Comparison of ENCODE assay signal across 8 cellular contexts in the genomic region with DNA sequence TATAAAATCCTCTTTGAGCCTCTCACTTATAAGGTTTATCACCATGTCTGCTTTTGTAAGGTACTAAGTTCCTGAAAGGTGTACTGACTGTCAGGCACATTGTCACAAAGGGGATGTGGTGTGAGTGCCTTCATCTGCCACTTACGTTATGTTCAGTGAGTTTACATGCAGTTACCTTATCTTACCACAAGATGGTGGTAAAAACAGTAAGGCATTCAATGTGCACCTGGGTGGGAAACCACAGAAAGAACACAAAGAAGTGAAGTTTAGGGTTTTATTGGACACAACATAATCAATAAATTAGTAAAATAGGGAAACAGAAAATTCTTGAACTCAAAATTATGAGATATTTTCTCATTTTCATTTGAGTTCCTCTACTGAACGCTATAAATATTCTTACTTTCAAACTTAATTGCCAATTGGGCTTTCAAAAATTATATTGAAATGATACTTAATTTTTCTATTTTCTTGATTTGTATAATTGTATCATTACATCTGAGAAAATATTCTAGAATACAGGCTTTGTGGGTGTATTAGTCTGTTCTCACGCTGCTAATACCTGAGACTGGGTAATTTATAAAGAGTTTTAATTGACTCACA.
DNase-seq lines count a peak whose midpoint lies in the region; ATAC-seq and TF ChIP-seq lines count a peak whose summit lies in the region.

No MANE protein-coding gene starts in this region.

- no peaks in the 10 kb centered on the region for H3K79me2 ChIP-seq in OCI-LY1 (ENCODE audit: insufficient read depth, low read length)

- no peaks in the 10 kb centered on the region for H3K27me3 ChIP-seq in OCI-LY1 (ENCODE audit: insufficient read depth, low read length)

- H3K36me3 ChIP-seq in OCI-LY1 (ENCODE audit: insufficient read depth, low read length), result no peaks in the 10 kb centered on the region

- no peaks in the 10 kb centered on the region for H3K9me3 ChIP-seq in OCI-LY1 (ENCODE audit: low read length)

- H3K4me1 ChIP-seq in OCI-LY1 (ENCODE audit: insufficient read depth, low read length, severe bottlenecking), result no peaks in the 10 kb centered on the region

- no peaks in the 10 kb centered on the region for H3K9me2 ChIP-seq in OCI-LY1 (ENCODE audit: low read depth, low read length)

- no peak overlapping the region for H3K4me3 ChIP-seq in OCI-LY1 (ENCODE audit: low read depth, low read length, poor library complexity, severe bottlenecking)

- no peak overlapping the region for H3K4me2 ChIP-seq in OCI-LY1 (ENCODE audit: low read length)

- no peak overlapping the region for H2AFZ ChIP-seq in OCI-LY1 (ENCODE audit: low read length)

- no peaks in the 10 kb centered on the region for H4K20me1 ChIP-seq in OCI-LY1 (ENCODE audit: insufficient read depth, low read length)

- peak; percentile 53 for TF ChIP-seq CTCF in OCI-LY1 (IDR thresholded peaks at IDR 0.05; ENCODE audit: low read length)

- H3K9ac ChIP-seq in OCI-LY1 (ENCODE audit: low read length), result no peak overlapping the region

- peak; percentile 28 for DNase-seq in GDM1 (lab: John Stamatoyannopoulos, UW)
- peak; percentile 11 to 48 for DNase-seq in dermis microvascular lymphatic vessel endothelial cell (ENCODE audit: low read depth in 2 of 2)
- DNase-seq in midbrain (lab: John Stamatoyannopoulos, UW), result peak; percentile 42
- DNase-seq in HK-2 (ENCODE audit: unreplicated experiment), result no peak
- DNase-seq in SHP77 treated with DMSO at 0.1 percent for 48 hours (lab: John Stamatoyannopoulos, UW), result no peak

- H3K27ac ChIP-seq in OCI-LY1 (ENCODE audit: low read depth, low read length, poor library complexity, severe bottlenecking), result no peak overlapping the region

- H3F3A ChIP-seq in OCI-LY1 (ENCODE audit: insufficient read depth, low read length), result no peaks in the 10 kb centered on the region

- ATAC-seq in GM21390 (IDR thresholded peaks at IDR 0.05; ENCODE audit: unreplicated experiment) (peak; percentile 96), HG03558 (IDR thresholded peaks at IDR 0.05; ENCODE audit: extremely low read depth, unreplicated experiment) (peak; percentile 97)

Comparison
In these comparisons a context has a peak if more than half of its experiments do, and no peak if none do; other contexts are left out.
1. DNase-seq: peak in GDM1 (single experiment), dermis microvascular lymphatic vessel endothelial cell (2 of 2) and midbrain (single experiment); none in HK-2 (single experiment) and SHP77 treated with DMSO at 0.1 percent for 48 hours (single experiment).